In the genomic region with DNA sequence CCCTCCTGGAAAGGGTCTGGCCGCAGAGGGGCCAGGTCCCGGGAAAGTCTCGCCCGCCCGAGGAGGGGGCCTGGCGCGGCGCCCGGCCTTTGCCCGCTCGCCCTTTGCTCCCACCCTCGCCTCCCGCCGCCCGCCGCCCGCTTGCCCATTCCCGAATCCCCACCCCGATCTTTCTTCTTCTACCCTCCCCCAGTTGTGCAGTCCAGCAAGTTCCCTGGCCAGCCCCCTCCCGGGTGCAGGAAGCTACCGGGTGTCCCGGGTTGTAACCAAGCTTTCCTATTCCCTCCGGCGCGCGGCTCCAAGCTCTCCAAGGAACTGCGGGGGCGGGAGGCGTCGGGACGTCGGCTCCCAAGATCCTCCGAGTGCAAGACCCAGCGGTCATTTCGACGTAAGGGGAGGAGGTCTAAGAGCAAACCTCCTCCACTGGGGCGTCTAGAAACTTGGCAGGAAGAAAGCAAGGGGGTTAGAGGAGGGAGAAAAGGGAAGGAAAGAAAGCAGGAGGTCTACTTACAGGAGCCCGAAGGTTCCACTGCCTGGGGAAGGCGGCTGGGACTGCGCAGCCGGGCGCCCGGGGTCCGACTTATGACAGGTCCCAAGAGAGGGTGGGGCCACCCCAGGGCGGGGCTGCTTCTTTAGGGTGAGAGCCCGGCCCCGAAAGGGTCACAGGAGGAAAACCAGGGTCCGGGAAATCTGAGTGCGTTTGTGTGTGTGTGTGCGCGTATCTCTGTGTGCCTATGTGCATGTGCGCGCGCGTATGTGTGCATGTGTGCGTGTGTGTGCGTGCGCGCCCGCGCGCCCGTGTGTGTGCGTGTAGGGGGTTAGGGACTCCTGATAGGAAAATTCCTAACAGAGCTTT, we compare ENCODE assay signal across 8 cellular contexts. TPM values are rescaled to one million over a fixed set of nuclear protein-coding genes. Genes with fewer than 3 reads are reported as not detected.
DNase-seq lines count a peak whose midpoint lies in the region; ATAC-seq, FAIRE-seq and TF ChIP-seq lines count a peak whose summit lies in the region.

A gene (minus strand): TSS at position 556 of the 856 bp plus-strand sequence. CDS start 2,225 bp downstream, outside the sequence.

- H3K9me3 Mint-ChIP-seq in activated CD8-positive, alpha-beta memory T cell treated with anti-CD3 and anti-CD28 coated beads, Interleukin-2, amount 10 ng/mL, durations not matched to agents 7 days and 5 days (ENCODE audit: low read depth) = no peaks in the 10 kb centered on the region

- H3K27ac Mint-ChIP-seq in activated CD8-positive, alpha-beta memory T cell treated with anti-CD3 and anti-CD28 coated beads, Interleukin-2, amount 10 ng/mL, durations not matched to agents 7 days and 5 days = no peak within 1 kb of the TSS

- no peak for TF ChIP-seq EP300 in A549 (IDR thresholded peaks at IDR 0.05)

- FAIRE-seq in A549 (lab: Jason Lieb, UNC) = no peak

- H3K36me3 ChIP-seq in esophagus (ENCODE audit: control insufficient read depth in 2 of 2, insufficient read depth in 2 of 2, low read length in 1 of 2) = peaks cover 0 to 3% of the 10 kb centered on the region in 2 donors
- H3K36me3 ChIP-seq in mesodermal cell (ENCODE audit: control insufficient read depth, insufficient read depth, low read length) = peaks cover 15% of the 10 kb centered on the region
- peaks cover 8 to 11% of the 10 kb centered on the region in 2 donors for H3K36me3 ChIP-seq in stomach smooth muscle (ENCODE audit: control insufficient read depth in 2 of 2, insufficient read depth in 2 of 2, low read length in 2 of 2)

- TF ChIP-seq CTCF in A549 (IDR thresholded peaks at IDR 0.05) = no peak

- peak; percentile 92 for TF ChIP-seq POLR2A in A549 (IDR thresholded peaks at IDR 0.05; ENCODE audit: low read length)

- DNase-seq in A549 (ENCODE audit: low read depth in 1 of 2, low spot score in 1 of 2) (peak; percentile 72 to 87), NCI-H1930 (lab: John Stamatoyannopoulos, UW) (peak; percentile 21 to 46), NCI-H748 (lab: John Stamatoyannopoulos, UW; ENCODE audit: unreplicated experiment) (no peak)
- DNase-seq in activated CD8-positive, alpha-beta memory T cell treated with anti-CD3 and anti-CD28 coated beads, Interleukin-2, amount 10 ng/mL, durations not matched to agents 7 days and 5 days = no peak

- POLR2A ChIA-PET in A549 (lab: Yijun Ruan, JAX) = interaction anchor here (0.6 to 4.6 kb wide), 12 partner anchors 9 to 307 kb away, joined by 3 to 37 read pairs (median 4); a partner anchor contains a TSS

- no peaks in the 10 kb centered on the region for H3K36me3 Mint-ChIP-seq in activated CD8-positive, alpha-beta memory T cell treated with anti-CD3 and anti-CD28 coated beads, Interleukin-2, amount 10 ng/mL, durations not matched to agents 7 days and 5 days

- H3K27me3 ChIP-seq in esophagus (ENCODE audit: control insufficient read depth in 1 of 2, insufficient read depth in 2 of 2, low read length in 2 of 2) = no peaks in the 10 kb centered on the region
- no peaks in the 10 kb centered on the region for H3K27me3 ChIP-seq in stomach smooth muscle (ENCODE audit: control insufficient read depth in 1 of 2, insufficient read depth in 2 of 2, low read length in 2 of 2)

- H3K4me1 Mint-ChIP-seq in activated CD8-positive, alpha-beta memory T cell treated with anti-CD3 and anti-CD28 coated beads, Interleukin-2, amount 10 ng/mL, durations not matched to agents 7 days and 5 days = peaks cover 17% of the 10 kb centered on the region

- ATAC-seq in A549 (peak; percentile 81 to 82), GM18511 (IDR thresholded peaks at IDR 0.05; ENCODE audit: unreplicated experiment) (peak; percentile 30)
- ATAC-seq in activated CD8-positive, alpha-beta memory T cell treated with anti-CD3 and anti-CD28 coated beads, Interleukin-2, amount 10 ng/mL, durations not matched to agents 7 days and 5 days = no peak

- peak within 1 kb of the TSS; percentile 74 to 94 for H3K9ac ChIP-seq in stomach smooth muscle (ENCODE audit: low read length in 2 of 2)

- H3K4me2 ChIP-seq in A549 = peak within 1 kb of the TSS; percentile 74

- H3K27ac ChIP-seq in A549 (peak within 1 kb of the TSS; percentile 92 to 94), esophagus (ENCODE audit: low read depth in 2 of 2, low read length in 1 of 2) (peak within 1 kb of the TSS; percentile 74 to 83), mesodermal cell (ENCODE audit: low read depth, low read length, severe bottlenecking) (peak within 1 kb of the TSS; percentile 62), stomach smooth muscle (ENCODE audit: low read length) (peak within 1 kb of the TSS; percentile 86)

- H3K4me1 ChIP-seq in A549 = peaks cover 67% of the 10 kb centered on the region
- H3K4me1 ChIP-seq in esophagus (ENCODE audit: control insufficient read depth in 2 of 2, insufficient read depth in 2 of 2, low read length in 1 of 2) = peaks cover 0 to 3% of the 10 kb centered on the region in 2 donors
- peaks cover 3% of the 10 kb centered on the region for H3K4me1 ChIP-seq in mesodermal cell (ENCODE audit: control insufficient read depth, insufficient read depth, low read length, poor library complexity, severe bottlenecking)
- peaks cover 9% of the 10 kb centered on the region for H3K4me1 ChIP-seq in stomach smooth muscle (ENCODE audit: control insufficient read depth, insufficient read depth, low read length)

- peak within 1 kb of the TSS; percentile 77 for H3K4me3 Mint-ChIP-seq in activated CD8-positive, alpha-beta memory T cell treated with anti-CD3 and anti-CD28 coated beads, Interleukin-2, amount 10 ng/mL, durations not matched to agents 7 days and 5 days

- H3K4me3 ChIP-seq in A549 = peak within 1 kb of the TSS; percentile 96
- peak within 1 kb of the TSS; percentile 64 to 70 for H3K4me3 ChIP-seq in esophagus (ENCODE audit: low read depth in 1 of 2, low read length in 2 of 2)
- H3K4me3 ChIP-seq in mesodermal cell (ENCODE audit: extremely low read depth, insufficient read depth, low read length, poor library complexity, severe bottlenecking) = peak within 1 kb of the TSS; percentile 56
- peak within 1 kb of the TSS; percentile 87 to 89 for H3K4me3 ChIP-seq in stomach smooth muscle (ENCODE audit: low read length in 2 of 2)

- CTCF ChIA-PET in A549 (lab: Yijun Ruan, JAX) = interaction anchor here (1.1 to 8.9 kb wide), 13 partner anchors 9 to 470 kb away, joined by 3 to 112 read pairs (median 5); no protein-coding TSS in a partner anchor
- CTCF ChIA-PET in activated CD8-positive, alpha-beta memory T cell treated with anti-CD3 and anti-CD28 coated beads, Interleukin-2, amount 10 ng/mL, durations not matched to agents 7 days and 5 days (lab: Charles Lee) = interaction anchor here (1.0 to 2.4 kb wide), 5 partner anchors 22 to 476 kb away, joined by 3 to 21 read pairs (median 4); no protein-coding TSS in a partner anchor

- 0 out of 5 replicates have a peak, but pooled peaks of 1 of the 2 experiments have one; percentile 12 for TF ChIP-seq RAD21 in A549 (conservative IDR thresholded peaks at IDR 0.05 in 1 of 2, IDR thresholded peaks at IDR 0.05 in 1 of 2)

- peaks cover 61% of the 10 kb centered on the region for H3K27me3 Mint-ChIP-seq in activated CD8-positive, alpha-beta memory T cell treated with anti-CD3 and anti-CD28 coated beads, Interleukin-2, amount 10 ng/mL, durations not matched to agents 7 days and 5 days

- 2% methylated on average over 45 of the region's 64 CpGs for WGBS in A549 (ENCODE audit: missing lambda C conversion rate)
- 1 to 2% methylated on average over 60 to 64 of the region's 64 CpGs for WGBS in esophagus, 2 donors
- WGBS in mesodermal cell (ENCODE audit: insufficient coverage in 2 of 2), 2 experiments = 37 to 45% methylated on average over 28 to 51 of the region's 64 CpGs

- H3K9me3 ChIP-seq in A549 = 0 out of 3 replicates have a peak, but pooled peaks cover 4% of the 10 kb centered on the region
- no peaks in the 10 kb centered on the region for H3K9me3 ChIP-seq in esophagus (ENCODE audit: control insufficient read depth in 2 of 2, insufficient read depth in 1 of 2, low read depth in 1 of 2, low read length in 1 of 2)
- H3K9me3 ChIP-seq in mesodermal cell (ENCODE audit: control insufficient read depth, low read length) = no peaks in the 10 kb centered on the region
- H3K9me3 ChIP-seq in stomach smooth muscle (ENCODE audit: control insufficient read depth in 2 of 2, low read length in 2 of 2) = no peaks in the 10 kb centered on the region

TF ChIP-seq in A549, 52 proteins besides CTCF, POLR2A, EP300 and RAD21 (continues in another document):
- TF ChIP-seq, protein P1, sequence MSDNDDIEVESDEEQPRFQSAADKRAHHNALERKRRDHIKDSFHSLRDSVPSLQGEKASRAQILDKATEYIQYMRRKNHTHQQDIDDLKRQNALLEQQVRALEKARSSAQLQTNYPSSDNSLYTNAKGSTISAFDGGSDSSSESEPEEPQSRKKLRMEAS (IDR thresholded peaks at IDR 0.05) = peak; percentile 76
- TF ChIP-seq ESRRA (IDR thresholded peaks at IDR 0.05; ENCODE audit: borderline replicate concordance, low read length) (no peak), KDM5A (IDR thresholded peaks at IDR 0.05) (no peak), SMC3 (IDR thresholded peaks at IDR 0.05) (no peak; the same call in 2 of the 3 replicates), HOXA7 (CRISPR knock-in tag; IDR thresholded peaks at IDR 0.05) (no peak), HDAC2 (IDR thresholded peaks at IDR 0.05) (no peak)
- TF ChIP-seq, protein P2, sequence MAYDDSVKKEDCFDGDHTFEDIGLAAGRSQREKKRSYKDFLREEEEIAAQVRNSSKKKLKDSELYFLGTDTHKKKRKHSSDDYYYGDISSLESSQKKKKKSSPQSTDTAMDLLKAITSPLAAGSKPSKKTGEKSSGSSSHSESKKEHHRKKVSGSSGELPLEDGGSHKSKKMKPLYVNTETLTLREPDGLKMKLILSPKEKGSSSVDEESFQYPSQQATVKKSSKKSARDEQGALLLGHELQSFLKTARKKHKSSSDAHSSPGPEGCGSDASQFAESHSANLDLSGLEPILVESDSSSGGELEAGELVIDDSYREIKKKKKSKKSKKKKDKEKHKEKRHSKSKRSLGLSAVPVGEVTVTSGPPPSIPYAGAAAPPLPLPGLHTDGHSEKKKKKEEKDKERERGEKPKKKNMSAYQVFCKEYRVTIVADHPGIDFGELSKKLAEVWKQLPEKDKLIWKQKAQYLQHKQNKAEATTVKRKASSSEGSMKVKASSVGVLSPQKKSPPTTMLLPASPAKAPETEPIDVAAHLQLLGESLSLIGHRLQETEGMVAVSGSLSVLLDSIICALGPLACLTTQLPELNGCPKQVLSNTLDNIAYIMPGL (CRISPR knock-in tag; IDR thresholded peaks at IDR 0.05; ENCODE audit: borderline replicate concordance) = no peak

RNA-seq across cellular contexts. Expression of the gene that starts here (rescaled TPM):
- polyA plus RNA-seq in A549 (2011; rRNA removed) (563 and 672 TPM in 2 replicates), A549 (2017; fragmentation: RNase III; extraction: RNeasy Plus Mini Kit Qiagen cat#74134 plus additional on column Dnase treatment) (494 to 552 TPM (median 495 TPM) in 3 replicates), esophagus (10 to 100 TPM; 28.2 to 93.3 TPM)
- polyA plus RNA-seq in A549 (2012; cell fraction: cytosol; rRNA removed) = 218 and 220 TPM in 2 replicates
- polyA plus RNA-seq in A549 (2012; cell fraction: nucleus; rRNA removed) = 70.5 and 156 TPM in 2 replicates
- polyA minus RNA-seq in A549 (2011; rRNA and poly(A)+ RNA removed) = 221 and 291 TPM in 2 replicates
- total RNA-seq in activated CD8-positive, alpha-beta memory T cell treated with anti-CD3 and anti-CD28 coated beads, Interleukin-2, amount 10 ng/mL, durations not matched to agents 7 days and 5 days = 1 to 10 TPM in 1 of 2 experiments, not detected in 1; 1.0 TPM
- 29.0 TPM for polyA plus RNA-seq in mesodermal cell (2013, experiment 1 of 2)
- 30.2 TPM for polyA plus RNA-seq in mesodermal cell (2013, experiment 2 of 2)

Comparison
In these comparisons a context has a peak if more than half of its experiments do, and no peak if none do; other contexts are left out.
1. DNase-seq: peak in A549 (2 of 2) and NCI-H1930 (2 of 2); none in activated CD8-positive, alpha-beta memory T cell treated with anti-CD3 and anti-CD28 coated beads, Interleukin-2, amount 10 ng/mL, durations not matched to agents 7 days and 5 days (single experiment) and NCI-H748 (single experiment).
2. Peak in every context shown above with its lines, with median percentiles within 50 percentile points of each other: H3K27ac ChIP-seq and H3K4me3 ChIP-seq.